8 cellular contexts compared by ENCODE assay signal in genomic region chr1:46302091-46303037, GRCh38. TPM values are rescaled to one million over a fixed set of nuclear protein-coding genes. Genes with fewer than 3 reads are reported as not detected.
A peak's percentile ranks its signal among the peaks of the same experiment; 100 is the strongest.
DNase-seq lines count a peak whose midpoint lies in the region; ATAC-seq and TF ChIP-seq lines count a peak whose summit lies in the region.

No MANE protein-coding gene starts in this region.

- 1% methylated on average over 69 of the region's 93 CpGs; no CpG with 5 or more reads in 1 of the 2 donors for WGBS in transverse colon (ENCODE audit: low coverage in 1 of 2), 2 donors

- peak; percentile 5 for ATAC-seq in HG03045 (IDR thresholded peaks at IDR 0.05; ENCODE audit: unreplicated experiment)

- TF ChIP-seq POLR2A in Peyer's patch (IDR thresholded peaks at IDR 0.05) (peak in 1 of 2 donors; percentile 28), transverse colon (IDR thresholded peaks at IDR 0.05) (peak; percentile 50)

- H3K4me3 ChIP-seq in Peyer's patch (peak overlapping the region; percentile 78 to 92 (median 80)), transverse colon (peak overlapping the region; percentile 52 to 93 (median 75))

- H3K27me3 ChIP-seq in Peyer's patch (no peaks in the 10 kb centered on the region), transverse colon (no peaks in the 10 kb centered on the region)

- no peak for TF ChIP-seq EP300 in transverse colon (IDR thresholded peaks at IDR 0.05; ENCODE audit: low read depth)

- DNase-seq in SKM-1 treated with dmso at 0.1 percent for 144 hours (lab: John Stamatoyannopoulos, UW; ENCODE audit: unreplicated experiment) (peak; percentile 50), SKM-1 (lab: John Stamatoyannopoulos, UW; ENCODE audit: unreplicated experiment) (no peak), Peyer's patch (peak; percentile 65 to 79 (median 71)), germinal center (ENCODE audit: low spot score) (peak; percentile 78), nucleus accumbens (lab: John Stamatoyannopoulos, UW) (peak in 43 of 56 donors; percentile 28 to 73 (median 52)), transverse colon (peak; percentile 66)
- DNase-seq in activated naive CD4-positive, alpha-beta T cell treated with Interleukin-2 at 50 U/mL for 16 hours, result peak; percentile 53

- intact Hi-C loops in transverse colon (cut with DNase I; ENCODE audit: low total_unique reads), result no loop called here

- peaks cover 0 to 13% (median 0%) of the 10 kb centered on the region in 3 donors for H3K36me3 ChIP-seq in Peyer's patch
- H3K36me3 ChIP-seq in transverse colon, result peaks cover 0 to 3% (median 0%) of the 10 kb centered on the region in 4 donors

- H3K9me3 ChIP-seq in Peyer's patch, result no peaks in the 10 kb centered on the region
- no peaks in the 10 kb centered on the region for H3K9me3 ChIP-seq in transverse colon

- H3K27ac ChIP-seq in Peyer's patch (peak overlapping the region; percentile 89 to 94 (median 94)), transverse colon (peak overlapping the region; percentile 95 to 99 (median 96))

- in situ Hi-C loops in transverse colon (cut with MboI; ENCODE audit: low pct_ligation_motif_present in 1 of 4, low pct_unique_long_range_greater_than_20kb in 1 of 4, low sequenced_read_pairs in 3 of 4), result no loop called here

- peak; percentile 5 to 44 (median 36) for TF ChIP-seq CTCF in Peyer's patch (IDR thresholded peaks at IDR 0.05)
- TF ChIP-seq CTCF in transverse colon (IDR thresholded peaks at IDR 0.05), result peak in 2 of 5 experiments; percentile 30 to 36

- H3K4me1 ChIP-seq in Peyer's patch, result peaks cover 0 to 42% (median 4%) of the 10 kb centered on the region in 4 donors
- H3K4me1 ChIP-seq in transverse colon, result peaks cover 31 to 56% (median 44%) of the 10 kb centered on the region in 4 donors

RNA-seq across cellular contexts. Expression of gene LRRC41, which starts 1.1 kb away (rescaled TPM):
- total RNA-seq in Peyer's patch, result 10 to 100 TPM; 19.8 to 72.3 (median 65.3) TPM
- total RNA-seq in transverse colon, result 10 to 100 TPM; 43.4 to 64.3 (median 60.5) TPM

RNA-seq across cellular contexts. Expression of gene UQCRH, which starts 1.1 kb away (rescaled TPM):
- total RNA-seq in Peyer's patch (100 to 1,000 TPM; 230 to 300 (median 262) TPM), transverse colon (100 to 1,000 TPM; 108 to 575 (median 330) TPM)

RNA-seq across cellular contexts. Expression of gene NSUN4, which starts 38.2 kb away (rescaled TPM):
- total RNA-seq in Peyer's patch (10 to 100 TPM; 12.8 to 29.4 (median 18.0) TPM), transverse colon (10 to 100 TPM in 2 of 4 donors, 1 to 10 TPM in 2; 5.6 to 19.7 (median 12.9) TPM)

RNA-seq across cellular contexts. Expression of gene RAD54L, which starts 54.8 kb away (rescaled TPM):
- total RNA-seq in Peyer's patch, result 10 to 100 TPM in 2 of 4 donors, 1 to 10 TPM in 2; 3.9 to 71.8 (median 10.3) TPM
- total RNA-seq in transverse colon, result 10 to 100 TPM in 1 of 4 donors, 1 to 10 TPM in 3; 1.3 to 69.9 (median 3.6) TPM
